ENCODE assay signal across 7 cellular contexts in genomic region chr3:179071161-179071568, GRCh38. TPM values are rescaled to one million over a fixed set of nuclear protein-coding genes. Genes with fewer than 3 reads are reported as not detected.
A peak's percentile ranks its signal among the peaks of the same experiment; 100 is the strongest.
DNase-seq lines count a peak whose midpoint lies in the region; ATAC-seq and TF ChIP-seq lines count a peak whose summit lies in the region.

No MANE protein-coding gene starts in this region.

- no peak overlapping the region for H3K27ac ChIP-seq in endodermal cell (ENCODE audit: low read depth, low read length)
- peak overlapping the region; percentile 81 for H3K27ac ChIP-seq in subcutaneous abdominal adipose tissue (ENCODE audit: low read depth, low read length)

- H3K4me1 ChIP-seq in endodermal cell (ENCODE audit: control insufficient read depth, insufficient read depth, low read length) (no peaks in the 10 kb centered on the region), subcutaneous abdominal adipose tissue (ENCODE audit: control insufficient read depth in 5 of 5, insufficient read depth in 5 of 5, low read length in 5 of 5) (peaks cover 0 to 18% (median 13%) of the 10 kb centered on the region in 5 donors)

- peak overlapping the region; percentile 96 for H3K4me3 ChIP-seq in HFF-Myc (replicated peaks; ENCODE audit: low read depth, low read length)
- peak overlapping the region; percentile 72 for H3K4me3 ChIP-seq in NB4 (ENCODE audit: low read depth, low read length)
- peak overlapping the region; percentile 91 for H3K4me3 ChIP-seq in endodermal cell (ENCODE audit: low read length)
- peak overlapping the region; percentile 80 to 99 (median 97) for H3K4me3 ChIP-seq in subcutaneous abdominal adipose tissue (ENCODE audit: low read depth in 1 of 5, low read length in 5 of 5)

- DNase-seq in HFF-Myc (ENCODE audit: extremely low read depth, low read depth) (no peak), NB4 (ENCODE audit: low read depth) (no peak), endodermal cell (no peak)
- peak; percentile 61 for DNase-seq in activated CD8-positive, alpha-beta T cell treated with anti-CD3 and anti-CD28 coated beads, Interleukin-2, amount 10 ng/mL, durations not matched to agents 7 days and 5 days
- no peak for DNase-seq in natural killer cell treated with Interleukin-12 subunit alpha and Interleukin-12 subunit beta and Interleukin-15 and Interleukin-18, amount 100 ng/mL, for 72 hours (ENCODE audit: low spot score)

- CTCF ChIA-PET in activated CD8-positive, alpha-beta T cell treated with anti-CD3 and anti-CD28 coated beads, Interleukin-2, amount 10 ng/mL, durations not matched to agents 7 days and 5 days (lab: Charles Lee) = interaction anchor here (0.7 to 6.3 kb wide), 10 partner anchors 10 to 249 kb away, joined by 3 to 40 read pairs (median 6); partner anchors contain the start of gene PIK3CA

- H3K27ac Mint-ChIP-seq in activated CD8-positive, alpha-beta T cell treated with anti-CD3 and anti-CD28 coated beads, Interleukin-2, amount 10 ng/mL, durations not matched to agents 7 days and 5 days = peak overlapping the region; percentile 90
- peak overlapping the region; percentile 71 for H3K27ac Mint-ChIP-seq in endodermal cell
- H3K27ac Mint-ChIP-seq in natural killer cell treated with Interleukin-12 subunit alpha and Interleukin-12 subunit beta and Interleukin-15 and Interleukin-18, amount 100 ng/mL, for 72 hours = peak overlapping the region; percentile 74 to 88

- no peaks in the 10 kb centered on the region for H3K27me3 Mint-ChIP-seq in activated CD8-positive, alpha-beta T cell treated with anti-CD3 and anti-CD28 coated beads, Interleukin-2, amount 10 ng/mL, durations not matched to agents 7 days and 5 days (ENCODE audit: low read depth)
- H3K27me3 Mint-ChIP-seq in endodermal cell (ENCODE audit: insufficient read depth) = no peaks in the 10 kb centered on the region
- H3K27me3 Mint-ChIP-seq in natural killer cell treated with Interleukin-12 subunit alpha and Interleukin-12 subunit beta and Interleukin-15 and Interleukin-18, amount 100 ng/mL, for 72 hours = no peaks in the 10 kb centered on the region

- H3K9ac ChIP-seq in endodermal cell (ENCODE audit: extremely low read depth, low read length, poor library complexity, severe bottlenecking) (peak overlapping the region; percentile 39), subcutaneous abdominal adipose tissue (ENCODE audit: low read length in 5 of 5) (peak overlapping the region; percentile 57 to 88 (median 79))

- TF ChIP-seq CTCF in HFF-Myc (IDR thresholded peaks at IDR 0.05; ENCODE audit: low read depth, low read length, missing control alignments) (no peak), NB4 (IDR thresholded peaks at IDR 0.05; ENCODE audit: low read depth, low read length) (no peak), endodermal cell (conservative IDR thresholded peaks at IDR 0.05) (no peak)

- H3K9me3 ChIP-seq in endodermal cell (ENCODE audit: control insufficient read depth, low read length) = no peaks in the 10 kb centered on the region
- H3K9me3 ChIP-seq in subcutaneous abdominal adipose tissue (ENCODE audit: control insufficient read depth in 5 of 5, low read length in 5 of 5) = no peaks in the 10 kb centered on the region

- H3K27me3 ChIP-seq in endodermal cell (ENCODE audit: control insufficient read depth, insufficient read depth, low read length, poor library complexity, severe bottlenecking) (no peaks in the 10 kb centered on the region), subcutaneous abdominal adipose tissue (ENCODE audit: control insufficient read depth in 5 of 5, insufficient read depth in 4 of 5, low read length in 5 of 5) (no peaks in the 10 kb centered on the region)

- WGBS in endodermal cell (ENCODE audit: insufficient coverage in 1 of 2, insufficient read length in 1 of 2), 2 experiments = 2 to 7% methylated on average over 9 to 21 of the region's 21 CpGs

- H3K36me3 Mint-ChIP-seq in activated CD8-positive, alpha-beta T cell treated with anti-CD3 and anti-CD28 coated beads, Interleukin-2, amount 10 ng/mL, durations not matched to agents 7 days and 5 days (ENCODE audit: low read depth) = peaks cover 27% of the 10 kb centered on the region
- H3K36me3 Mint-ChIP-seq in endodermal cell (ENCODE audit: low read depth) = peaks cover 8% of the 10 kb centered on the region
- H3K36me3 Mint-ChIP-seq in natural killer cell treated with Interleukin-12 subunit alpha and Interleukin-12 subunit beta and Interleukin-15 and Interleukin-18, amount 100 ng/mL, for 72 hours = peaks cover 8% of the 10 kb centered on the region

- H3K36me3 ChIP-seq in endodermal cell (ENCODE audit: control insufficient read depth, insufficient read depth, low read length) (peaks cover 10% of the 10 kb centered on the region), subcutaneous abdominal adipose tissue (ENCODE audit: control insufficient read depth in 5 of 5, insufficient read depth in 5 of 5, low read length in 5 of 5) (peaks cover 4 to 11% (median 8%) of the 10 kb centered on the region in 5 donors)

- no peaks in the 10 kb centered on the region for H3K9me3 Mint-ChIP-seq in activated CD8-positive, alpha-beta T cell treated with anti-CD3 and anti-CD28 coated beads, Interleukin-2, amount 10 ng/mL, durations not matched to agents 7 days and 5 days (ENCODE audit: insufficient read depth)
- H3K9me3 Mint-ChIP-seq in endodermal cell = no peaks in the 10 kb centered on the region
- H3K9me3 Mint-ChIP-seq in natural killer cell treated with Interleukin-12 subunit alpha and Interleukin-12 subunit beta and Interleukin-15 and Interleukin-18, amount 100 ng/mL, for 72 hours = no peaks in the 10 kb centered on the region

- no peak for TF ChIP-seq POLR2A in NB4 (IDR thresholded peaks at IDR 0.05; ENCODE audit: extremely low read depth, insufficient read length)

- peak; percentile 24 for ATAC-seq in GM18508 (IDR thresholded peaks at IDR 0.05; ENCODE audit: insufficient read depth, unreplicated experiment)
- peak; percentile 41 for ATAC-seq in activated CD8-positive, alpha-beta T cell treated with anti-CD3 and anti-CD28 coated beads, Interleukin-2, amount 10 ng/mL, durations not matched to agents 7 days and 5 days
- peak; percentile 52 to 67 for ATAC-seq in natural killer cell treated with Interleukin-12 subunit alpha and Interleukin-12 subunit beta and Interleukin-15 and Interleukin-18, amount 100 ng/mL, for 72 hours

- peaks cover 51% of the 10 kb centered on the region for H3K4me1 Mint-ChIP-seq in activated CD8-positive, alpha-beta T cell treated with anti-CD3 and anti-CD28 coated beads, Interleukin-2, amount 10 ng/mL, durations not matched to agents 7 days and 5 days (ENCODE audit: low read depth)
- H3K4me1 Mint-ChIP-seq in endodermal cell = peaks cover 3% of the 10 kb centered on the region
- peaks cover 21 to 26% of the 10 kb centered on the region in 2 donors for H3K4me1 Mint-ChIP-seq in natural killer cell treated with Interleukin-12 subunit alpha and Interleukin-12 subunit beta and Interleukin-15 and Interleukin-18, amount 100 ng/mL, for 72 hours (ENCODE audit: low read depth in 2 of 2)

- H3K4me3 Mint-ChIP-seq in activated CD8-positive, alpha-beta T cell treated with anti-CD3 and anti-CD28 coated beads, Interleukin-2, amount 10 ng/mL, durations not matched to agents 7 days and 5 days = peak overlapping the region; percentile 96
- peak overlapping the region; percentile 93 for H3K4me3 Mint-ChIP-seq in endodermal cell
- peak overlapping the region; percentile 95 for H3K4me3 Mint-ChIP-seq in natural killer cell treated with Interleukin-12 subunit alpha and Interleukin-12 subunit beta and Interleukin-15 and Interleukin-18, amount 100 ng/mL, for 72 hours

- POLR2A ChIA-PET in activated CD8-positive, alpha-beta T cell treated with anti-CD3 and anti-CD28 coated beads, Interleukin-2, amount 10 ng/mL, durations not matched to agents 7 days and 5 days (lab: Charles Lee) = interaction anchor here (0.7 to 2.7 kb wide), 9 partner anchors 11 to 1531 kb away, joined by 3 to 14 read pairs (median 4); partner anchors contain the start of genes PIK3CA, TTC14 and ZNF639

RNA-seq across cellular contexts. Expression of gene ZMAT3, which starts 0.4 kb away (rescaled TPM):
- 10 to 100 TPM; 15.9 to 17.1 TPM for total RNA-seq in activated CD8-positive, alpha-beta T cell treated with anti-CD3 and anti-CD28 coated beads, Interleukin-2, amount 10 ng/mL, durations not matched to agents 7 days and 5 days
- 1 to 10 TPM; 5.8 to 6.7 TPM for total RNA-seq in endodermal cell
- 18.1 TPM for polyA plus RNA-seq in endodermal cell (2013, experiment 1 of 2)
- polyA plus RNA-seq in endodermal cell (2013, experiment 2 of 2) = 17.1 TPM
- total RNA-seq in natural killer cell treated with Interleukin-12 subunit alpha and Interleukin-12 subunit beta and Interleukin-15 and Interleukin-18, amount 100 ng/mL, for 72 hours = 10 to 100 TPM; 17.4 to 28.4 TPM
